14 cellular contexts compared by ENCODE assay signal in genomic region chr10:120963053-120963533, GRCh38.
A peak's percentile ranks its signal among the peaks of the same experiment; 100 is the strongest.
DNase-seq lines count a peak whose midpoint lies in the region; ATAC-seq, FAIRE-seq and TF ChIP-seq lines count a peak whose summit lies in the region.
"Had no signal": no experiment of that assay in that cellular context is flagged by ENCODE, and none has a peak within 500 bp of the region (broad histone marks: within the 10 kb centered on the region; RNA-seq: fewer than 3 reads in every experiment).

No MANE protein-coding gene starts in this region.

- no peaks in the 10 kb centered on the region for H3K9me3 ChIP-seq in kidney (ENCODE audit: control insufficient read depth in 1 of 2, low read length in 2 of 2)
- no peaks in the 10 kb centered on the region for H3K9me3 ChIP-seq in thymus (ENCODE audit: control insufficient read depth)

- DNase-seq in DMS53 (lab: John Stamatoyannopoulos, UW) = peak; percentile 61
- no peak for DNase-seq in DMS53 treated with DMSO at 0.1 percent for 48 hours (lab: John Stamatoyannopoulos, UW; ENCODE audit: unreplicated experiment)
- peak; percentile 53 for DNase-seq in SW480 (ENCODE audit: low spot score)
- DNase-seq in kidney = peak; percentile 77
- no peak for DNase-seq in KBM-7
- DNase-seq in Right ventricle myocardium superior = no peak
- DNase-seq: activated CD4-positive, CD25-positive, alpha-beta regulatory T cell treated with anti-CD3 and anti-CD28 coated beads, Interleukin-2, amount 50 U/mL, for 72 hours; activated T-cell treated with anti-CD3 and anti-CD28 coated beads, Interleukin-2, amount 50 U/mL, for 1 hour; CD4-positive, alpha-beta memory T cell; naive B cell; NCI-H1694 had no signal

- no peaks in the 10 kb centered on the region for H3K4me1 ChIP-seq in kidney (ENCODE audit: control insufficient read depth in 1 of 2, insufficient read depth in 1 of 2, low read depth in 1 of 2, low read length in 2 of 2)
- no peaks in the 10 kb centered on the region for H3K4me1 ChIP-seq in thymus (ENCODE audit: control insufficient read depth, insufficient read depth, low read length)

- no peaks in the 10 kb centered on the region for H3K27me3 ChIP-seq in thymus (ENCODE audit: control insufficient read depth, insufficient read depth)

- FAIRE-seq in kidney (lab: Jason Lieb, UNC) = no peak

- H3K36me3 ChIP-seq in kidney (ENCODE audit: control insufficient read depth in 1 of 2, insufficient read depth in 2 of 2, low read length in 2 of 2) = no peaks in the 10 kb centered on the region
- H3K36me3 ChIP-seq in thymus (ENCODE audit: control insufficient read depth, insufficient read depth) = no peaks in the 10 kb centered on the region

- ATAC-seq in HG03039 (IDR thresholded peaks at IDR 0.05; ENCODE audit: unreplicated experiment) (no peak), Right ventricle myocardium superior (ENCODE audit: poor library complexity) (no peak)

- no peak for TF ChIP-seq CTCF in kidney (IDR thresholded peaks at IDR 0.05; ENCODE audit: borderline replicate concordance, extremely low read depth, insufficient read depth)

- H3K27ac ChIP-seq in kidney (ENCODE audit: low read depth in 2 of 2, low read length in 2 of 2) (no peak overlapping the region), thymus (ENCODE audit: low read depth) (peak overlapping the region; percentile 15)
- H3K27ac ChIP-seq: 22Rv1 had no signal

- intact Hi-C loops in kidney (cut with DNase I) (no loop called here), Right ventricle myocardium superior (cut with DNase I) (no loop called here)

- H3K9ac ChIP-seq in kidney (ENCODE audit: low read length in 2 of 2) = no peak overlapping the region

- in situ Hi-C loops in KBM-7 (cut with MboI; ENCODE audit: low pct_unique_long_range_greater_than_20kb, low sequenced_read_pairs) = no loop called here

- H3K4me3 ChIP-seq in kidney (ENCODE audit: low read length in 2 of 2) (no peak overlapping the region), thymus (ENCODE audit: low read length) (no peak overlapping the region)

- WGBS in thymus = 50% methylated on average over 18 of the region's 18 CpGs

Comparison
In these comparisons a context has a peak if more than half of its experiments do, and no peak if none do; other contexts are left out.
1. DNase-seq: peak in DMS53 (single experiment), SW480 (single experiment) and kidney (single experiment); none in DMS53 treated with DMSO at 0.1 percent for 48 hours (single experiment), KBM-7 (single experiment) and Right ventricle myocardium superior (single experiment).